Comparison of ENCODE assay signal across 13 cellular contexts in the genomic region with DNA sequence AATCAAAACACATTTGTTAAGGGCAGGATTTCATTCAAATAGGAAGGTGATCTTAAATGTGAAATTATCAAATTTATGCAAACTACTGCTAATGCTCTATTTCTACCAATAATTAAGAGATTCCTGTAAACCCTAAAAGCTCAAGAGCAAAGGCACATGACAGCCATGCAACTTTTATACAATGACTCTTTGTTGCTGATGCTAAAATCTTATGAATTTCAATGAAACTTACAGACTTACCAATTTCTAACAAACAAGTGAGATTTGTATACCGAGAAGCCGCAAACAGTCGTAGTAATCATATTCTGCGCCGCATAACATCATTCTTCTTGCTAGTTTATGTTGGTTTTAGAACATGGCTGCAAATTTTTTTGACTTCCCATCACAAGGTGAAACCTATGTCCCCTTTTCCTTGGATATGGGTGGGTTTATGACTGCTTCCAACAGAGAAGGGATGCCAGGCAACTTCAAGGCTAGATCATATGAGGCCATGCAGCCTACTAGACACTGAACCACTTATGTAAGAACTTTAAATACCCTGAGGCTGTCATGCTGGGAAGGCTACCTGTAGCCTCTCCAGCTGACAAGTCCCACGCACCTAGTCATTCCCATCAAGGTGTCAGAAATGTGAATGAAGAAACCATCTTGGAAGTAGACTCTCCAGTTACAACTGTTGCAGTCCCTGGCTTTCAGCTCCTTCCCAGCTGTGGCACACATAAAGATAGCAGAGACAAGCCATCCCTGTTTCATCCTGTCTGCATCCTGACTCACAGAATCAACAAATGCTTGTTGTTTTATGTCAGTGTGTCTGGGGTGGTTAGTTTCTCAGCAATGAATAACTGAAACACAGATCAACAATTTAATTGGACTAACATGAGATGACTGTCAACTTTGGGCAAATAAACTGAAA. TPM values are rescaled to one million over a fixed set of nuclear protein-coding genes. Genes with fewer than 3 reads are reported as not detected.
DNase-seq lines count a peak whose midpoint lies in the region; ATAC-seq and TF ChIP-seq lines count a peak whose summit lies in the region.
"Had no signal": no experiment of that assay in that cellular context is flagged by ENCODE, and none has a peak within 500 bp of the region (broad histone marks: within the 10 kb centered on the region; RNA-seq: fewer than 3 reads in every experiment).

No MANE protein-coding gene starts in this region.

- ATAC-seq in lower lobe of right lung (no peak), HG03135 (IDR thresholded peaks at IDR 0.05; ENCODE audit: unreplicated experiment) (no peak)
- ATAC-seq: activated CD8-positive, alpha-beta memory T cell treated with anti-CD3 and anti-CD28 coated beads, Interleukin-2, amount 10 ng/mL, durations not matched to agents 7 days and 5 days had no signal

- intact Hi-C loops in lower lobe of right lung (cut with DNase I), result no loop called here
- intact Hi-C loops in testis (cut with DNase I; ENCODE audit: low total_unique reads), result no loop called here

- TF ChIP-seq CTCF in lower lobe of right lung (IDR thresholded peaks at IDR 0.05), result no peak
- no peak for TF ChIP-seq CTCF in testis (IDR thresholded peaks at IDR 0.05)

- 83 to 88% methylated on average over 6 of the region's 6 CpGs for WGBS in testis, 2 donors

- H3K9me3 ChIP-seq in lower lobe of right lung, result no peaks in the 10 kb centered on the region
- no peaks in the 10 kb centered on the region for H3K9me3 ChIP-seq in testis
- H3K9me3 ChIP-seq: Caco-2, thoracic aorta had no signal

- H3K36me3 ChIP-seq in lower lobe of right lung, result peaks cover 18% of the 10 kb centered on the region
- H3K36me3 ChIP-seq in testis (ENCODE audit: low read depth, missing control alignments), result no peaks in the 10 kb centered on the region
- H3K36me3 ChIP-seq: thoracic aorta had no signal

- DNase-seq in ELF-1 (ENCODE audit: low read depth, low spot score) (peak; percentile 8), RPMI7951 (ENCODE audit: low read depth) (peak; percentile 39), fibroblast of gingiva (ENCODE audit: low read depth) (peak; percentile 12), pons (ENCODE audit: low spot score) (peak; percentile 76), lower lobe of right lung (no peak), testis (no peak), dedifferentiated amniotic fluid mesenchymal stem cell (ENCODE audit: extremely low spot score) (no peak)
- DNase-seq: activated CD8-positive, alpha-beta memory T cell treated with anti-CD3 and anti-CD28 coated beads, Interleukin-2, amount 10 ng/mL, durations not matched to agents 7 days and 5 days; Caco-2; dermis blood vessel endothelial cell; nephron progenitor cell had no signal

- no peaks in the 10 kb centered on the region for H3K27me3 ChIP-seq in lower lobe of right lung (ENCODE audit: low read depth)
- H3K27me3 ChIP-seq in testis, result no peaks in the 10 kb centered on the region

- H3K4me1 ChIP-seq in lower lobe of right lung, result no peaks in the 10 kb centered on the region
- peaks cover 3% of the 10 kb centered on the region for H3K4me1 ChIP-seq in testis
- H3K4me1 ChIP-seq: Caco-2 had no signal

- no peak for TF ChIP-seq POLR2A in testis (IDR thresholded peaks at IDR 0.05)

- H3K4me3 ChIP-seq in lower lobe of right lung (no peak overlapping the region), testis (no peak overlapping the region)
- H3K4me3 ChIP-seq: thoracic aorta had no signal

- no peak overlapping the region for H3K27ac ChIP-seq in lower lobe of right lung
- H3K27ac ChIP-seq in testis, result no peak overlapping the region
- H3K27ac ChIP-seq: thoracic aorta had no signal

RNA-seq across cellular contexts. Expression of a gene that starts 42.0 kb away (rescaled TPM):
- total RNA-seq in RPMI7951 (2014; rRNA removed; shearing (Covaris generic)), result 5.3 and 6.3 TPM in 2 replicates
- total RNA-seq in lower lobe of right lung, result 29.7 TPM
- total RNA-seq in testis, result 10 to 100 TPM; 34.6 to 39.6 TPM
- 22.5 TPM for polyA plus RNA-seq in testis (ENCODE audit: insufficient read depth, low read depth, low replicate concordance)

RNA-seq across cellular contexts. Expression of a gene that starts 43.3 kb away (rescaled TPM):
- total RNA-seq in RPMI7951 (2014; rRNA removed; shearing (Covaris generic)), result 82.1 and 85.1 TPM in 2 replicates
- total RNA-seq in lower lobe of right lung (129 TPM), testis (100 to 1,000 TPM; 126 to 136 TPM)
- polyA plus RNA-seq in testis (ENCODE audit: insufficient read depth, low read depth, low replicate concordance), result 180 TPM

Comparison
In these comparisons a context has a peak if more than half of its experiments do, and no peak if none do; other contexts are left out.
1. DNase-seq: peak in ELF-1 (single experiment), RPMI7951 (single experiment), fibroblast of gingiva (single experiment) and pons (single experiment); none in lower lobe of right lung (single experiment), testis (single experiment) and dedifferentiated amniotic fluid mesenchymal stem cell (single experiment).